1 cellular context compared by ENCODE assay signal in genomic region chr6:93210908-93211307, GRCh38.
TF ChIP-seq lines count a peak whose summit lies in the region.

No MANE protein-coding gene starts in this region.

TF ChIP-seq in WTC11, 78 proteins besides CTCF, POLR2A, EP300 and RAD21 (continued from another document):
- TF ChIP-seq TEAD1 (CRISPR knock-in tag; IDR thresholded peaks at IDR 0.05) (no peak), ATF3 (CRISPR knock-in tag; conservative IDR thresholded peaks at IDR 0.05) (no peak), ZNF423 (CRISPR knock-in tag; IDR thresholded peaks at IDR 0.05) (no peak), CBFB (CRISPR knock-in tag; IDR thresholded peaks at IDR 0.05; ENCODE audit: low read depth) (no peak), TCF7 (CRISPR knock-in tag; IDR thresholded peaks at IDR 0.05; ENCODE audit: low read depth) (no peak), SMAD3 (CRISPR knock-in tag; IDR thresholded peaks at IDR 0.05; ENCODE audit: borderline replicate concordance) (no peak), SOX15 (CRISPR knock-in tag; IDR thresholded peaks at IDR 0.05) (no peak), JAZF1 (CRISPR knock-in tag; IDR thresholded peaks at IDR 0.05) (no peak)
